ENCODE assay signal across 25 cellular contexts in genomic region chr6:135921176-135921575, GRCh38.
DNase-seq lines count a peak whose midpoint lies in the region; ATAC-seq, FAIRE-seq and TF ChIP-seq lines count a peak whose summit lies in the region.
"Had no signal": no experiment of that assay in that cellular context is flagged by ENCODE, and none has a peak within 500 bp of the region (broad histone marks: within the 10 kb centered on the region; RNA-seq: fewer than 3 reads in every experiment).

No MANE protein-coding gene starts in this region.

- H3K36me3 ChIP-seq in SJCRH30 (no peaks in the 10 kb centered on the region), gastrocnemius medialis (no peaks in the 10 kb centered on the region)
- H3K36me3 ChIP-seq: sigmoid colon, upper lobe of left lung had no signal

- in situ Hi-C loops in gastrocnemius medialis (cut with MboI; ENCODE audit: low sequenced_read_pairs in 4 of 4), result no loop called here

- H3K4me1 ChIP-seq in A549, result peaks cover 27% of the 10 kb centered on the region
- H3K4me1 ChIP-seq in SJCRH30, result peaks cover 14% of the 10 kb centered on the region
- peaks cover 38 to 39% of the 10 kb centered on the region in 2 donors for H3K4me1 ChIP-seq in gastrocnemius medialis

- 74% methylated on average over 2 of the region's 2 CpGs for WGBS in A549 (ENCODE audit: missing lambda C conversion rate)

- intact Hi-C loops in gastrocnemius medialis (cut with DNase I; ENCODE audit: low total_unique reads), result loop anchor here (5.0 kb wide), 2 partner anchors 424 to 1019 kb away; partner anchors contain the start of gene AHI1

- no peak for ATAC-seq in A549
- ATAC-seq in gastrocnemius medialis, result no peak
- no peak for ATAC-seq in HG03025 (IDR thresholded peaks at IDR 0.05; ENCODE audit: low FRiP score, unreplicated experiment)
- ATAC-seq in GM18873 (IDR thresholded peaks at IDR 0.05; ENCODE audit: low FRiP score, unreplicated experiment), result no peak
- no peak for ATAC-seq in HG02571 (IDR thresholded peaks at IDR 0.05; ENCODE audit: unreplicated experiment)
- ATAC-seq: mucosa of descending colon had no signal

- TF ChIP-seq POLR2A in A549 (IDR thresholded peaks at IDR 0.05; ENCODE audit: low read length) (no peak), gastrocnemius medialis (IDR thresholded peaks at IDR 0.05) (no peak)

- H3K9me3 ChIP-seq in A549 (no peaks in the 10 kb centered on the region), SJCRH30 (replicated peaks) (no peaks in the 10 kb centered on the region), gastrocnemius medialis (no peaks in the 10 kb centered on the region)
- H3K9me3 ChIP-seq: mucosa of descending colon, sigmoid colon, upper lobe of left lung had no signal

- TF ChIP-seq RAD21 in A549 (conservative IDR thresholded peaks at IDR 0.05 in 1 of 2, IDR thresholded peaks at IDR 0.05 in 1 of 2), result no peak

- TF ChIP-seq CTCF in A549 (IDR thresholded peaks at IDR 0.05), result no peak
- no peak for TF ChIP-seq CTCF in gastrocnemius medialis (IDR thresholded peaks at IDR 0.05 in 4 of 5, conservative IDR thresholded peaks at IDR 0.05 in 1 of 5)

- peak overlapping the region; percentile 48 to 71 for H3K27ac ChIP-seq in A549
- H3K27ac ChIP-seq in SJCRH30, result peak overlapping the region; percentile 67; the same call in 1 of the 2 replicates
- H3K27ac ChIP-seq in gastrocnemius medialis, result peak overlapping the region; percentile 68 to 78 (median 69)
- H3K27ac ChIP-seq: HL-60, upper lobe of left lung had no signal

- no peak for TF ChIP-seq EP300 in A549 (IDR thresholded peaks at IDR 0.05)

- H3K27me3 ChIP-seq in SJCRH30 (no peaks in the 10 kb centered on the region), gastrocnemius medialis (no peaks in the 10 kb centered on the region)
- H3K27me3 ChIP-seq: upper lobe of left lung had no signal

- no peak for FAIRE-seq in A549 (lab: Jason Lieb, UNC)

- POLR2A ChIA-PET in A549 (lab: Yijun Ruan, JAX), result no interaction called here

- peak overlapping the region; percentile 39 for H3K4me2 ChIP-seq in A549

- DNase-seq in A549 (ENCODE audit: low read depth in 1 of 2, low spot score in 1 of 2) (no peak), SJCRH30 (no peak), fibroblast of gingiva (ENCODE audit: low read depth) (peak; percentile 47), gastrocnemius medialis (no peak), NCI-H1436 (lab: John Stamatoyannopoulos, UW) (no peak)
- DNase-seq: activated CD4-positive, alpha-beta T cell treated with anti-CD3 and anti-CD28 coated beads, Interleukin-2, amount 50 U/mL, for 1 hour; activated naive CD4-positive, alpha-beta T cell treated with anti-CD3 and anti-CD28 coated beads, Interleukin-2, amount 10 ng/mL, durations not matched to agents 7 days and 5 days; cerebellar nuclear complex; DMS79; effector CD4-positive, alpha-beta T cell; foreskin melanocyte; H7; hypothalamus; mucosa of descending colon; NCI-H1092 treated with DMSO at 0.1 percent for 48 hours; NCI-H1930; NCI-H774; posterior cingulate gyrus; sigmoid colon; T-helper 9 cell; upper lobe of left lung had no signal

- no peak overlapping the region for H3K4me3 ChIP-seq in A549
- H3K4me3 ChIP-seq in SJCRH30, result no peak overlapping the region
- no peak overlapping the region for H3K4me3 ChIP-seq in gastrocnemius medialis
- H3K4me3 ChIP-seq: mucosa of descending colon, sigmoid colon, upper lobe of left lung had no signal

- CTCF ChIA-PET in A549 (lab: Yijun Ruan, JAX), result no interaction called here

TF ChIP-seq in A549, 52 proteins besides CTCF, POLR2A, EP300 and RAD21:
- TF ChIP-seq NPAS2 (CRISPR knock-in tag; IDR thresholded peaks at IDR 0.05; ENCODE audit: borderline replicate concordance) (no peak), TFCP2L1 (CRISPR knock-in tag; IDR thresholded peaks at IDR 0.05) (no peak), ZFP36 (IDR thresholded peaks at IDR 0.05; ENCODE audit: borderline replicate concordance, partially characterized antibody) (no peak), HEYL (CRISPR knock-in tag; IDR thresholded peaks at IDR 0.05) (no peak), POLR2AphosphoS2 (conservative IDR thresholded peaks at IDR 0.05; ENCODE audit: low read length) (no peak), NR3C1 (IDR thresholded peaks at IDR 0.05) (no peak), MYC (IDR thresholded peaks at IDR 0.05; ENCODE audit: borderline replicate concordance, low read length) (no peak), CBX8 (IDR thresholded peaks at IDR 0.05) (no peak), FOSL2 (IDR thresholded peaks at IDR 0.05) (no peak), FOSL2 (CRISPR knock-in tag; IDR thresholded peaks at IDR 0.05) (no peak), EHMT2 (IDR thresholded peaks at IDR 0.05; ENCODE audit: low read depth) (no peak)
- TF ChIP-seq, protein P1, sequence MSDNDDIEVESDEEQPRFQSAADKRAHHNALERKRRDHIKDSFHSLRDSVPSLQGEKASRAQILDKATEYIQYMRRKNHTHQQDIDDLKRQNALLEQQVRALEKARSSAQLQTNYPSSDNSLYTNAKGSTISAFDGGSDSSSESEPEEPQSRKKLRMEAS (IDR thresholded peaks at IDR 0.05), result no peak
